Comparison of ENCODE assay signal across 8 cellular contexts in the genomic region with DNA sequence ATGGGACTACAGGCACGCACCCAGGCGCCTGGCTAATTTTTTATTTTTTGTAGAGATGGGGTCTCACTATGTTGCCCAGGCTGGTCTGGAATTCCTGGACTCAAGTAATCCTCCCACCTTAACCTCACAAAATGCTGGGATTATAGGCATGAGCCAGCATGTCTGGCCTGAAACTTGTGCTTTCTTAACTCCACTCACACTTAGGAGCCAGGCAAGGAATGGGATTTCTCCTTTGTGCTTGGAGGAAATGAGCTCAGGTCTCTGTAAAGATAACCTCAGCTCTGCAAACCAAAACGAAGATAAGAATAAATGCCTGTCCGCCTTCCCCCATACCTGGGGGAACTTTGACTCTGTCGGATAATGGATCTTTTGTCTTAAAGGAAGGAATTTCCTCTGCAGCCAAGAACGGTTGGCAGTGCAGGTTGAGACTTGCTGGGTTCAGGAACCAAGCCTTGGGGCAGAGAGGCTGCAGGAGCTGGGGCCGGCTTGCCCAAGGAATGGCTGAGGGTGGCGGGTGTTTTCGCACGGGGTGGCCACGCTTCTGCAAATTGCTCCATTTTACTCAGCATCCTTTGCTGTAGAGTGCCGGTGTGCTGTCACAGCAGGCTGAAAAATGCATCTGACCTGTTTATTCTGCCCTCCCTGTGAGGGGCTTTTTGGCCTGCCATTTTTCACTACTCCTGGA.
A peak's percentile ranks its signal among the peaks of the same experiment; 100 is the strongest.
DNase-seq lines count a peak whose midpoint lies in the region; ATAC-seq and TF ChIP-seq lines count a peak whose summit lies in the region.

No MANE protein-coding gene starts in this region.

- H3K4me1 Mint-ChIP-seq in immature natural killer cell, result no peaks in the 10 kb centered on the region

- no peak overlapping the region for H3K4me3 ChIP-seq in cardiac fibroblast (replicated peaks in 1 of 2; ENCODE audit: low read depth in 2 of 2, low read length in 2 of 2)

- H3K9me3 Mint-ChIP-seq in immature natural killer cell, result peaks cover 0 to 4% (median 0%) of the 10 kb centered on the region in 6 donors

- H3K27me3 Mint-ChIP-seq in immature natural killer cell (ENCODE audit: low read depth in 3 of 3), result peaks cover 0 to 6% (median 0%) of the 10 kb centered on the region in 3 donors

- H3K4me3 Mint-ChIP-seq in immature natural killer cell, result no peak overlapping the region

- TF ChIP-seq CTCF in cardiac fibroblast (IDR thresholded peaks at IDR 0.05; ENCODE audit: low read depth, low read length), result no peak

- intact Hi-C loops in sciatic nerve (cut with DNase I), result no loop called here

- H3K27ac Mint-ChIP-seq in immature natural killer cell, result no peak overlapping the region

- peak; percentile 49 for ATAC-seq in HG03280 (IDR thresholded peaks at IDR 0.05; ENCODE audit: unreplicated experiment)
- ATAC-seq in sciatic nerve, result peak; percentile 42

- peak; percentile 3 to 5 (median 4) for DNase-seq in stimulated activated CD4-positive, alpha-beta T cell treated with anti-CD3 and anti-CD28 coated beads, Interleukin-12 subunit alpha, Interleukin-12 subunit beta, amount 100 ng/mL, for 48 hours (ENCODE audit: low read depth in 2 of 3, low spot score in 1 of 3)
- no peak for DNase-seq in stimulated activated CD4-positive, alpha-beta T cell treated with anti-CD3 and anti-CD28 coated beads, Interleukin-4, amount 100 ng/mL, for 4 hours
- DNase-seq in cardiac fibroblast (ENCODE audit: low read depth in 2 of 2) (peak; percentile 14 to 21), sciatic nerve (ENCODE audit: low spot score) (peak; percentile 66), T-helper 2 cell (no peak), NCI-H748 (lab: John Stamatoyannopoulos, UW; ENCODE audit: unreplicated experiment) (no peak), immature natural killer cell (no peak)

- H3K36me3 Mint-ChIP-seq in immature natural killer cell, result no peaks in the 10 kb centered on the region

Comparison
In these comparisons a context has a peak if more than half of its experiments do, and no peak if none do; other contexts are left out.
1. DNase-seq: peak in stimulated activated CD4-positive, alpha-beta T cell treated with anti-CD3 and anti-CD28 coated beads, Interleukin-12 subunit alpha, Interleukin-12 subunit beta, amount 100 ng/mL, for 48 hours (3 of 3), cardiac fibroblast (2 of 2) and sciatic nerve (single experiment); none in stimulated activated CD4-positive, alpha-beta T cell treated with anti-CD3 and anti-CD28 coated beads, Interleukin-4, amount 100 ng/mL, for 4 hours (0 of 2), T-helper 2 cell (0 of 5), NCI-H748 (single experiment) and immature natural killer cell (0 of 3).